24 cellular contexts compared by ENCODE assay signal in the genomic region with DNA sequence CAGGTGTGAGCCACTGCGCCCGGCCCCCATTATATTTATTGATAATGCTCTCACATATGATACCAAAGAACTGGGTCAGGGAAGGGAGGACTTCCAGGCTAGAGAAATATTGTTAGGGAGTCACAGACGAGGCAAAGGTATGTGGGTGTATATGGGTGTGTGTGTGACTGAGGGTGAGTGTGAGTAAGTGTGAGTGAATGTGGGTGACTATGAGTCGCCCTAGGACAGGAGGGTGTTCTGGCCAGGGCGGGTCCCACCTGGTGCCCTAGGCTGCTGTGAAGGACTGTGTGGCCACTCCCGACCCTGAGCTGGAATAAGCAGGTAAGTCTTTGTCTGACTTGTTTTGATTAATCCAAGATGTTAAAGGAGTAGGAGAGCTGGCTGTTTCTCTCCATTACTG.
"Had no signal": no experiment of that assay in that cellular context is flagged by ENCODE, and none has a peak within 500 bp of the region (broad histone marks: within the 10 kb centered on the region; RNA-seq: fewer than 3 reads in every experiment).

No MANE protein-coding gene starts in this region.

- H3K36me3 ChIP-seq: heart right ventricle, left ventricle myocardium inferior, ovary, sigmoid colon, thyroid gland, upper lobe of left lung had no signal

- FAIRE-seq: colon, small intestine had no signal

- ATAC-seq: activated CD8-positive, alpha-beta T cell treated with anti-CD3 and anti-CD28 coated beads for 36 hours; activated naive CD8-positive, alpha-beta T cell treated with anti-CD3 and anti-CD28 coated beads, Interleukin-2, amount 50 U/mL, for 24 hours; heart right ventricle; psoas muscle; stimulated activated memory B cell treated with anti-CD40 and anti-IgM and Interleukin-4, amounts not matched to agents 10 μg/mL and 1 μg/mL and 100 μg/mL, for 72 hours; stimulated activated naive CD8-positive, alpha-beta T cell treated with anti-CD3 and anti-CD28 coated beads, Interleukin-15, amount 100 ng/mL, for 72 hours had no signal

- H3K4me1 ChIP-seq: left ventricle myocardium inferior, sigmoid colon, thyroid gland had no signal

- H3K27ac ChIP-seq: heart right ventricle, left ventricle myocardium inferior, ovary, psoas muscle, sigmoid colon, thyroid gland, upper lobe of left lung had no signal

- H3K4me3 ChIP-seq: heart right ventricle, left ventricle myocardium inferior, lung, ovary, psoas muscle, sigmoid colon, thyroid gland, upper lobe of left lung had no signal

- DNase-seq: activated B cell treated with CpG ODN at 0.5 μM for 24 hours; activated CD4-positive, alpha-beta T cell treated with anti-CD3 and anti-CD28 coated beads, Interleukin-2, amount 50 U/mL, for 1 hour; activated CD8-positive, alpha-beta T cell treated with anti-CD3 and anti-CD28 coated beads for 36 hours; activated naive CD8-positive, alpha-beta T cell treated with anti-CD3 and anti-CD28 coated beads, Interleukin-2, amount 50 U/mL, for 24 hours; activated T-cell treated with anti-CD3 and anti-CD28 coated beads, Interleukin-2, amount 50 U/mL, for 48 hours; amygdala; dermis blood vessel endothelial cell; effector CD4-positive, alpha-beta T cell; heart right ventricle; left ventricle myocardium inferior; nephron progenitor cell; psoas muscle; sigmoid colon; small intestine; stimulated activated CD4-positive, alpha-beta T cell treated with anti-CD3 and anti-CD28 coated beads, Interleukin-4, amount 100 ng/mL, for 24 hours; stimulated activated naive CD8-positive, alpha-beta T cell treated with anti-CD3 and anti-CD28 coated beads, Interleukin-15, amount 100 ng/mL, for 72 hours; substantia nigra; T-helper 1 cell; thyroid gland; upper lobe of left lung had no signal

- H3K9me3 ChIP-seq: heart right ventricle, left ventricle myocardium inferior, ovary, psoas muscle, sigmoid colon, thyroid gland, upper lobe of left lung had no signal

- H3K27me3 ChIP-seq: heart right ventricle, ovary, sigmoid colon, thyroid gland, upper lobe of left lung had no signal
